In the genomic region with DNA sequence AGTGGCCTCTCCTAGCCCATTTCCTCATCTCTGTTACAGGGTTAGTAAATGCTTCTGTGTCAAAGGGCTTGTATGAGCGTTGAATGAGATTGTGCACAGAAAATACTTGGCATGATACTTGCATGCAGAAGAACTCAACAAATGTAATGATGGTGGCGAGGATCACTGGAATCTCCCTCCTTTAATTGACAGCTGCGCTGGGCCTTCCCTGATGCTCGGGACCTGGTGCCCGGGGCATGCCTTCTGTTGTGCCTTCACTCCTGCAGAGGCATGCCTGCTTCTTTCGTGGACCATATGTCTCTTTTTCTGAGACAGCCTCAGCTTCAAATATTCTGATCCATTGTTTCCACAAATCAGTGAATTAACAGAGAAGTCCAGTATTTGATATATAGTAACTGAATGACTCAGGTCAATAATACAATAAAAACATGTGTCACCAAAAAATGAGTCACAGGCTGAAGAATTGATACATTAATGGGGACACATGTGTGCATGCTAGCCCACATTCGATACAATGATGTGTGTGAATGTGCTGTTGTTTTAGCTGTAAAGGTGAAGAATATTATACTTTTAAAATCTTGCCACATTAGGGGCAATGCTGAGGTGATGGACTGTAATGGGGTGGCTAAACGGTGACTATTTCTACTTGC, we compare ENCODE assay signal across 1 cellular context.
TF ChIP-seq lines count a peak whose summit lies in the region.

No MANE protein-coding gene starts in this region.

TF ChIP-seq in IMR-90, 13 proteins besides CTCF, POLR2A, EP300 and RAD21:
- no peak for TF ChIP-seq BHLHE40 (IDR thresholded peaks at IDR 0.05; ENCODE audit: low read depth, low read length)
- TF ChIP-seq, protein P1, sequence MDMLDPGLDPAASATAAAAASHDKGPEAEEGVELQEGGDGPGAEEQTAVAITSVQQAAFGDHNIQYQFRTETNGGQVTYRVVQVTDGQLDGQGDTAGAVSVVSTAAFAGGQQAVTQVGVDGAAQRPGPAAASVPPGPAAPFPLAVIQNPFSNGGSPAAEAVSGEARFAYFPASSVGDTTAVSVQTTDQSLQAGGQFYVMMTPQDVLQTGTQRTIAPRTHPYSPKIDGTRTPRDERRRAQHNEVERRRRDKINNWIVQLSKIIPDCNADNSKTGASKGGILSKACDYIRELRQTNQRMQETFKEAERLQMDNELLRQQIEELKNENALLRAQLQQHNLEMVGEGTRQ (IDR thresholded peaks at IDR 0.05; ENCODE audit: low read depth, low read length), result no peak
- TF ChIP-seq CHD1 (IDR thresholded peaks at IDR 0.05; ENCODE audit: low read depth, low read length), result no peak
- no peak for TF ChIP-seq MXI1 (IDR thresholded peaks at IDR 0.05; ENCODE audit: borderline replicate concordance, low read depth, low read length)
- no peak for TF ChIP-seq MAZ (IDR thresholded peaks at IDR 0.05; ENCODE audit: borderline replicate concordance, low read depth, low read length)
- TF ChIP-seq CEBPB (IDR thresholded peaks at IDR 0.05; ENCODE audit: low read depth, low read length), result no peak
- TF ChIP-seq RFX5 (IDR thresholded peaks at IDR 0.05; ENCODE audit: low read depth, low read length), result no peak
- no peak for TF ChIP-seq NFE2L2 (IDR thresholded peaks at IDR 0.05; ENCODE audit: low read depth, low read length)
- no peak for TF ChIP-seq RCOR1 (IDR thresholded peaks at IDR 0.05; ENCODE audit: insufficient replicate concordance, low read length)
- TF ChIP-seq MAFK (IDR thresholded peaks at IDR 0.05; ENCODE audit: low read depth, low read length), result no peak
- no peak for TF ChIP-seq FOS (IDR thresholded peaks at IDR 0.05; ENCODE audit: low read depth, low read length)
- TF ChIP-seq, protein P2, sequence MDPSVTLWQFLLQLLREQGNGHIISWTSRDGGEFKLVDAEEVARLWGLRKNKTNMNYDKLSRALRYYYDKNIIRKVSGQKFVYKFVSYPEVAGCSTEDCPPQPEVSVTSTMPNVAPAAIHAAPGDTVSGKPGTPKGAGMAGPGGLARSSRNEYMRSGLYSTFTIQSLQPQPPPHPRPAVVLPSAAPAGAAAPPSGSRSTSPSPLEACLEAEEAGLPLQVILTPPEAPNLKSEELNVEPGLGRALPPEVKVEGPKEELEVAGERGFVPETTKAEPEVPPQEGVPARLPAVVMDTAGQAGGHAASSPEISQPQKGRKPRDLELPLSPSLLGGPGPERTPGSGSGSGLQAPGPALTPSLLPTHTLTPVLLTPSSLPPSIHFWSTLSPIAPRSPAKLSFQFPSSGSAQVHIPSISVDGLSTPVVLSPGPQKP (IDR thresholded peaks at IDR 0.05; ENCODE audit: borderline replicate concordance, low read depth, low read length), result no peak
- no peak for TF ChIP-seq SMC3 (IDR thresholded peaks at IDR 0.05; ENCODE audit: low read depth, low read length)
TF ChIP-seq in IMR-90: peak in this region for 0.
